ENCODE assay signal across 32 cellular contexts in the genomic region with DNA sequence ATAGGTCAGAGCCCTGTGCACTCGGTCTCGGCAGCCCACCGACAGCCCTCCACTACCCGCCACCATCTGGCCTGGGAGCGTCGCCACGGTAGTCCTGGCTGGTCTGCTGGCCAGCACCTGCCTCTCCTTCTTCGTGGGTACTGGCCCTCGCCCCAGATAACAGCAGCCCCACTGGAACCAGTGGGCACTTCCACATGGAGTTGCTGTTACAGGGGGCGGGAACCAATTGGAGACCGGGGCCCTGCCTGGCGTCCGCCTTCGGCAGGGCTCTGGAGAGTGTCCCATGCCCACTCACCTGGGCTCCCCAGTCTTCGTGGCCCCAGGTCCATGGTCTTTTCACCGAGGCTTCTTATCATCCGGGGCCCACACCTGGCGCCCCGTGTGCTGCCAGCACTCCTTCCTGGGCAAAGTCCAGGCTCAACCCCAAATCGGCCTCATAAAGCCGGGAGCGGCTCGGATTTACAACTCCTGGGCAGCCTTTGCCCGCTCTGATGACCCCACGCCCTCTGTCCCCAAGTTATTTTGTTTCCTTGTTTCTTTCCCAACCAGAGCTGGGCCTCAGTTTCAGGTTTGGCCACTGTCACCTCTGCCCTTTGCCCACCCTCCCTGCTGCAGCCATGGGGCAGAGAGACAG. TPM values are rescaled to one million over a fixed set of nuclear protein-coding genes. Genes with fewer than 3 reads are reported as not detected.
A peak's percentile ranks its signal among the peaks of the same experiment; 100 is the strongest.
DNase-seq lines count a peak whose midpoint lies in the region; ATAC-seq and TF ChIP-seq lines count a peak whose summit lies in the region.
"Had no signal": no experiment of that assay in that cellular context is flagged by ENCODE, and none has a peak within 500 bp of the region (broad histone marks: within the 10 kb centered on the region; RNA-seq: fewer than 3 reads in every experiment).

No MANE protein-coding gene starts in this region.

- H4K20me1 ChIP-seq in smooth muscle cell (ENCODE audit: low read depth), result no peaks in the 10 kb centered on the region

- 33% methylated on average over 25 of the region's 25 CpGs for WGBS in liver
- WGBS in smooth muscle cell (ENCODE audit: low lambda C conversion rate), result 97% methylated on average over 25 of the region's 25 CpGs

- DNase-seq in COLO668 (lab: John Stamatoyannopoulos, UW; ENCODE audit: unreplicated experiment), result peak; percentile 39
- DNase-seq in smooth muscle cell (lab: John Stamatoyannopoulos, UW; ENCODE audit: unreplicated experiment), result no peak
- no peak for DNase-seq in DMS153 treated with DMSO at 0.1 percent for 48 hours (lab: John Stamatoyannopoulos, UW; ENCODE audit: unreplicated experiment)
- DNase-seq in activated CD4-positive, alpha-beta T cell treated with anti-CD3 and anti-CD28 coated beads, Interleukin-2, amount 10 ng/mL, durations not matched to agents 24 days and 14 days, result no peak
- DNase-seq: activated CD4-positive, alpha-beta T cell treated with anti-CD3 and anti-CD28 coated beads, Interleukin-2, amount 50 U/mL, for 1 hour; activated naive CD8-positive, alpha-beta T cell treated with anti-CD3 and anti-CD28 coated beads, Interleukin-2, amount 10 ng/mL, durations not matched to agents 7 days and 5 days; CD4-positive, alpha-beta T cell; DMS153; effector memory CD4-positive, alpha-beta T cell; foreskin fibroblast; hippocampal formation; KBM-7; lower lobe of right lung; NCI-H1436; NCI-H2107; stimulated activated CD4-positive, alpha-beta T cell treated with anti-CD3 and anti-CD28 coated beads, Interleukin-1b, Interleukin-23, amount 100 ng/mL, for 48 hours had no signal

- H3K27ac ChIP-seq in liver (ENCODE audit: low read depth in 1 of 2, low read length in 2 of 2), result peak overlapping the region; percentile 86 to 89
- H3K27ac ChIP-seq in smooth muscle cell (ENCODE audit: low read depth), result no peak overlapping the region
- H3K27ac ChIP-seq: lower lobe of right lung, neutrophil, vagina, VCaP had no signal

- H3K36me3 ChIP-seq in liver (ENCODE audit: control insufficient read depth in 4 of 4, insufficient read depth in 3 of 4, low read depth in 1 of 4, low read length in 3 of 4) (peaks cover 0 to 10% (median 3%) of the 10 kb centered on the region in 4 donors), smooth muscle cell (ENCODE audit: low read depth) (no peaks in the 10 kb centered on the region)
- H3K36me3 ChIP-seq: vagina had no signal

- H3K27me3 ChIP-seq in liver (ENCODE audit: control insufficient read depth in 4 of 4, insufficient read depth in 4 of 4, low read length in 3 of 4) (no peaks in the 10 kb centered on the region), smooth muscle cell (ENCODE audit: low read depth) (no peaks in the 10 kb centered on the region)
- H3K27me3 ChIP-seq: neutrophil, vagina had no signal

- H3K9me3 ChIP-seq in liver (ENCODE audit: control insufficient read depth in 4 of 4, low read length in 3 of 4) (no peaks in the 10 kb centered on the region), smooth muscle cell (replicated peaks; ENCODE audit: low read depth) (no peaks in the 10 kb centered on the region)
- H3K9me3 ChIP-seq: lower lobe of right lung, neutrophil, vagina had no signal

- no peaks in the 10 kb centered on the region for H3K36me3 Mint-ChIP-seq in brain
- peaks cover 4% of the 10 kb centered on the region for H3K36me3 Mint-ChIP-seq in activated CD4-positive, alpha-beta T cell treated with anti-CD3 and anti-CD28 coated beads, Interleukin-2, amount 10 ng/mL, durations not matched to agents 24 days and 14 days (ENCODE audit: low read depth)
- H3K36me3 Mint-ChIP-seq: activated naive CD8-positive, alpha-beta T cell treated with anti-CD3 and anti-CD28 coated beads, Interleukin-2, amount 10 ng/mL, durations not matched to agents 7 days and 5 days had no signal

- peaks cover 3% of the 10 kb centered on the region for H3K27me3 Mint-ChIP-seq in brain
- H3K27me3 Mint-ChIP-seq in activated CD4-positive, alpha-beta T cell treated with anti-CD3 and anti-CD28 coated beads, Interleukin-2, amount 10 ng/mL, durations not matched to agents 24 days and 14 days, result no peaks in the 10 kb centered on the region
- H3K27me3 Mint-ChIP-seq: activated naive CD8-positive, alpha-beta T cell treated with anti-CD3 and anti-CD28 coated beads, Interleukin-2, amount 10 ng/mL, durations not matched to agents 7 days and 5 days; CD4-positive, alpha-beta T cell had no signal

- H3K4me3 Mint-ChIP-seq in brain, result peak overlapping the region in 1 of 5 experiments; percentile 68
- no peak overlapping the region for H3K4me3 Mint-ChIP-seq in activated CD4-positive, alpha-beta T cell treated with anti-CD3 and anti-CD28 coated beads, Interleukin-2, amount 10 ng/mL, durations not matched to agents 24 days and 14 days
- H3K4me3 Mint-ChIP-seq: activated naive CD8-positive, alpha-beta T cell treated with anti-CD3 and anti-CD28 coated beads, Interleukin-2, amount 10 ng/mL, durations not matched to agents 7 days and 5 days; CD4-positive, alpha-beta T cell; GM23338; T-helper 2 cell treated with Interferon-gamma antibody and Interleukin-4, amounts not matched to agents 5 μg/mL and 100 μg/mL, for 36 hours had no signal

- TF ChIP-seq CTCF in brain (conservative IDR thresholded peaks at IDR 0.05), result no peak
- TF ChIP-seq CTCF in liver (IDR thresholded peaks at IDR 0.05; ENCODE audit: low read depth, low read length, missing input control), result no peak
- TF ChIP-seq CTCF in smooth muscle cell (IDR thresholded peaks at IDR 0.05; ENCODE audit: borderline replicate concordance, insufficient read depth, poor library complexity, severe bottlenecking), result no peak

- peaks cover 21 to 61% (median 49%) of the 10 kb centered on the region in 4 donors for H3K4me1 ChIP-seq in liver (ENCODE audit: control insufficient read depth in 4 of 4, insufficient read depth in 4 of 4, low read length in 3 of 4)
- H3K4me1 ChIP-seq in smooth muscle cell (ENCODE audit: low read depth), result peaks cover 18% of the 10 kb centered on the region

- no peak overlapping the region for H3K4me2 ChIP-seq in smooth muscle cell
- H3K4me2 ChIP-seq: GM23338 had no signal

- H3K79me2 ChIP-seq in smooth muscle cell (ENCODE audit: low read depth), result no peaks in the 10 kb centered on the region

- H3K27ac Mint-ChIP-seq in brain, result peak overlapping the region in 4 of 5 experiments; percentile 23 to 67 (median 48)
- H3K27ac Mint-ChIP-seq in activated CD4-positive, alpha-beta T cell treated with anti-CD3 and anti-CD28 coated beads, Interleukin-2, amount 10 ng/mL, durations not matched to agents 24 days and 14 days, result no peak overlapping the region
- H3K27ac Mint-ChIP-seq: CD4-positive, alpha-beta T cell; GM23338; T-helper 2 cell treated with Interferon-gamma antibody and Interleukin-4, amounts not matched to agents 5 μg/mL and 100 μg/mL, for 36 hours had no signal

- peaks cover 13% of the 10 kb centered on the region for H3K4me1 Mint-ChIP-seq in brain
- peaks cover 16% of the 10 kb centered on the region for H3K4me1 Mint-ChIP-seq in activated CD4-positive, alpha-beta T cell treated with anti-CD3 and anti-CD28 coated beads, Interleukin-2, amount 10 ng/mL, durations not matched to agents 24 days and 14 days

- peak overlapping the region; percentile 50 to 83 (median 81) for H3K4me3 ChIP-seq in liver (ENCODE audit: low read depth in 1 of 3, low read length in 3 of 3)
- peak overlapping the region; percentile 40 for H3K4me3 ChIP-seq in smooth muscle cell
- H3K4me3 ChIP-seq: GM23338, lower lobe of right lung, vagina had no signal

- no peaks in the 10 kb centered on the region for H3K9me3 Mint-ChIP-seq in brain
- H3K9me3 Mint-ChIP-seq in activated CD4-positive, alpha-beta T cell treated with anti-CD3 and anti-CD28 coated beads, Interleukin-2, amount 10 ng/mL, durations not matched to agents 24 days and 14 days, result no peaks in the 10 kb centered on the region
- H3K9me3 Mint-ChIP-seq: activated naive CD8-positive, alpha-beta T cell treated with anti-CD3 and anti-CD28 coated beads, Interleukin-2, amount 10 ng/mL, durations not matched to agents 7 days and 5 days; CD4-positive, alpha-beta T cell; GM23338; T-helper 2 cell treated with Interferon-gamma antibody and Interleukin-4, amounts not matched to agents 5 μg/mL and 100 μg/mL, for 36 hours had no signal

- no peak overlapping the region for H2AFZ ChIP-seq in smooth muscle cell (ENCODE audit: low read depth)
- H2AFZ ChIP-seq: GM23338 had no signal

- H3F3A ChIP-seq in smooth muscle cell (ENCODE audit: low read depth), result peaks cover 10% of the 10 kb centered on the region

- peak overlapping the region; percentile 29 to 57 for H3K9ac ChIP-seq in liver (ENCODE audit: low read depth in 1 of 2, low read length in 2 of 2)
- no peak overlapping the region for H3K9ac ChIP-seq in smooth muscle cell (ENCODE audit: low read depth)

- TF ChIP-seq RAD21 in liver (IDR thresholded peaks at IDR 0.05), result peak; percentile 30 to 33

- intact Hi-C loops in activated CD4-positive, alpha-beta T cell treated with anti-CD3 and anti-CD28 coated beads, Interleukin-2, amount 10 ng/mL, durations not matched to agents 24 days and 14 days (cut with micrococcal nuclease), result no loop called here

- ATAC-seq in GM18870 (IDR thresholded peaks at IDR 0.05; ENCODE audit: unreplicated experiment), result no peak
- ATAC-seq in HG03025 (IDR thresholded peaks at IDR 0.05; ENCODE audit: low FRiP score, unreplicated experiment), result no peak
- ATAC-seq: GM23338, lower lobe of right lung, SK-N-SH treated with all-trans-retinoic acid at 6 μM for 48 hours had no signal

RNA-seq across cellular contexts. Expression of gene EHD1, which starts 12.9 kb away (rescaled TPM):
- polyA plus RNA-seq in brain (ENCODE audit: insufficient read depth, low read depth, low replicate concordance) (43.9 TPM), liver (10 to 100 TPM in 1 of 2 donors, 1 to 10 TPM in 1; 8.3 to 11.1 TPM), smooth muscle cell (42.8 and 46.7 TPM in 2 replicates)
- total RNA-seq in liver (10 to 100 TPM; 27.3 to 36.4 TPM), smooth muscle cell (30.9 and 59.8 TPM in 2 replicates)
- total RNA-seq in activated CD4-positive, alpha-beta T cell treated with anti-CD3 and anti-CD28 coated beads, Interleukin-2, amount 10 ng/mL, durations not matched to agents 24 days and 14 days, result 93.0 and 101 TPM in 2 replicates

RNA-seq across cellular contexts. Expression of gene ATG2A, which starts 25.7 kb away (rescaled TPM):
- 20.4 TPM for polyA plus RNA-seq in brain (ENCODE audit: insufficient read depth, low read depth, low replicate concordance)
- 10 to 100 TPM; 18.3 to 27.8 TPM for total RNA-seq in liver
- polyA plus RNA-seq in liver, result 10 to 100 TPM; 15.6 to 34.1 TPM
- 4.8 and 4.9 TPM in 2 replicates for total RNA-seq in smooth muscle cell
- polyA plus RNA-seq in smooth muscle cell, result 6.2 and 8.6 TPM in 2 replicates
- 22.5 and 23.1 TPM in 2 replicates for total RNA-seq in activated CD4-positive, alpha-beta T cell treated with anti-CD3 and anti-CD28 coated beads, Interleukin-2, amount 10 ng/mL, durations not matched to agents 24 days and 14 days

RNA-seq across cellular contexts. Expression of gene PPP2R5B, which starts 33.2 kb away (rescaled TPM):
- polyA plus RNA-seq in brain (ENCODE audit: insufficient read depth, low read depth, low replicate concordance) (58.2 TPM), liver (1 to 10 TPM; 2.9 to 4.9 TPM), smooth muscle cell (32.7 and 36.6 TPM in 2 replicates)
- total RNA-seq in liver (1 to 10 TPM; 5.3 to 6.6 TPM), smooth muscle cell (14.9 and 20.7 TPM in 2 replicates)
- 11.4 and 16.7 TPM in 2 replicates for total RNA-seq in activated CD4-positive, alpha-beta T cell treated with anti-CD3 and anti-CD28 coated beads, Interleukin-2, amount 10 ng/mL, durations not matched to agents 24 days and 14 days

RNA-seq across cellular contexts. Expression of gene GPHA2, which starts 44.4 kb away (rescaled TPM):
- not detected for polyA plus RNA-seq in brain (ENCODE audit: insufficient read depth, low read depth, low replicate concordance)
- not detected for total RNA-seq in liver
- not detected for polyA plus RNA-seq in liver
- not detected in 2 replicates for total RNA-seq in smooth muscle cell
- polyA plus RNA-seq in smooth muscle cell, result 0.40 TPM in 1 of 2 replicates, not detected in the other
- not detected in 2 replicates for total RNA-seq in activated CD4-positive, alpha-beta T cell treated with anti-CD3 and anti-CD28 coated beads, Interleukin-2, amount 10 ng/mL, durations not matched to agents 24 days and 14 days
- total RNA-seq: activated naive CD8-positive, alpha-beta T cell treated with anti-CD3 and anti-CD28 coated beads, Interleukin-2, amount 10 ng/mL, durations not matched to agents 7 days and 5 days; cerebellum; lower lobe of right lung; mononuclear cell; OCI-LY7; pulmonary artery endothelial cell; skeletal muscle tissue; vagina had no signal
- polyA plus RNA-seq: esophagus had no signal

RNA-seq across cellular contexts. Expression of gene CDC42BPG, which starts 46.9 kb away (rescaled TPM):
- polyA plus RNA-seq in brain (ENCODE audit: insufficient read depth, low read depth, low replicate concordance) (9.5 TPM), liver (under 1 TPM; 0.18 to 0.40 TPM), smooth muscle cell (1.7 and 5.9 TPM in 2 replicates)
- total RNA-seq in liver (1 to 10 TPM in 1 of 2 donors, under 1 TPM in 1; 0.75 to 1.2 TPM), smooth muscle cell (3.0 and 4.7 TPM in 2 replicates)
- 0.05 TPM in 2 replicates for total RNA-seq in activated CD4-positive, alpha-beta T cell treated with anti-CD3 and anti-CD28 coated beads, Interleukin-2, amount 10 ng/mL, durations not matched to agents 24 days and 14 days
